Comparison of ENCODE assay signal across 12 cellular contexts in genomic region chr2:45173513-45173912, GRCh38.
DNase-seq lines count a peak whose midpoint lies in the region; ATAC-seq, FAIRE-seq and TF ChIP-seq lines count a peak whose summit lies in the region.
"Had no signal": no experiment of that assay in that cellular context is flagged by ENCODE, and none has a peak within 500 bp of the region (broad histone marks: within the 10 kb centered on the region; RNA-seq: fewer than 3 reads in every experiment).

No MANE protein-coding gene starts in this region.

- TF ChIP-seq RAD21 in GM12878 (IDR thresholded peaks at IDR 0.05; ENCODE audit: insufficient read depth, low read depth, low read length) = no peak

- 0% methylated on average over 2 of the region's 2 CpGs for WGBS in GM12878 (ENCODE audit: insufficient coverage, insufficient replicate concordance, low lambda C conversion rate, missing lambda C conversion rate)

- no TSS peak for BruUV-seq in GM12878 (replicated peaks; lab: Mats Ljungman, UMichigan)

- H3K4me2 ChIP-seq in GM12878 (ENCODE audit: control insufficient read depth, insufficient read depth) = no peak overlapping the region

- peaks cover 2 to 19% of the 10 kb centered on the region in 2 experiments for H3K27me3 ChIP-seq in GM12878 (replicated peaks in 1 of 2; ENCODE audit: control insufficient read depth in 2 of 2, insufficient read depth in 2 of 2, low read length in 1 of 2)
- H3K27me3 ChIP-seq: body of pancreas had no signal

- in situ Hi-C loops in GM12878 (cut with MboI) = no loop called here

- intact Hi-C loops in GM12878 (cut with micrococcal nuclease; ENCODE audit: unreplicated experiment) = no loop called here

- no peak overlapping the region for H2AFZ ChIP-seq in GM12878 (ENCODE audit: control insufficient read depth, low read depth, low read length)

- no peaks in the 10 kb centered on the region for H3K9me3 ChIP-seq in GM12878 (replicated peaks; ENCODE audit: control insufficient read depth, insufficient read depth, low read length)
- H3K9me3 ChIP-seq: body of pancreas, heart left ventricle had no signal

- no peak for TF ChIP-seq EP300 in GM12878 (IDR thresholded peaks at IDR 0.05; ENCODE audit: borderline replicate concordance in 1 of 2, control insufficient read depth in 1 of 2, low read depth in 2 of 2, low read length in 2 of 2)

- DNase-seq in AG08395 (ENCODE audit: low spot score) (peak; percentile 76), HPDE6-E6E7 (ENCODE audit: extremely low spot score) (peak; percentile 70), GM12878 (ENCODE audit: low read depth, low spot score) (no peak), left kidney (ENCODE audit: low read depth, low spot score) (peak; percentile 56), RPMI8226 (no peak), Kasumi-1 (lab: John Stamatoyannopoulos, UW) (no peak)
- no peak for DNase-seq in activated CD4-positive, alpha-beta T cell treated with anti-CD3 and anti-CD28 coated beads for 48 hours
- DNase-seq: activated CD8-positive, alpha-beta memory T cell treated with anti-CD3 and anti-CD28 coated beads, Interleukin-2, amount 10 ng/mL, durations not matched to agents 7 days and 5 days; heart left ventricle; NCI-H2029 treated with DMSO at 0.1 percent for 48 hours had no signal

- ATAC-seq in GM12878 (peak; percentile 67), HG02981 (IDR thresholded peaks at IDR 0.05; ENCODE audit: unreplicated experiment) (no peak)
- ATAC-seq: activated CD8-positive, alpha-beta memory T cell treated with anti-CD3 and anti-CD28 coated beads, Interleukin-2, amount 10 ng/mL, durations not matched to agents 7 days and 5 days; body of pancreas had no signal

- POLR2A ChIA-PET in GM12878 (lab: Charles Lee) = no interaction called here

- H3K36me3 ChIP-seq in GM12878 (ENCODE audit: control insufficient read depth in 2 of 2, insufficient read depth in 2 of 2, low read length in 1 of 2) = no peaks in the 10 kb centered on the region
- H3K36me3 ChIP-seq: heart left ventricle had no signal

- H4K20me1 ChIP-seq in GM12878 (ENCODE audit: control insufficient read depth, insufficient read depth) = no peaks in the 10 kb centered on the region

- RAD21 ChIA-PET in GM12878 (lab: Charles Lee; ENCODE audit: unreplicated experiment) = no interaction called here

- SMC1A ChIA-PET in GM12878 (lab: Charles Lee; ENCODE audit: uncharacterized antibody, unreplicated experiment) = interaction anchor here (0.6 kb wide), 1 partner anchor 315 kb away, joined by 3 read pairs; no protein-coding TSS in a partner anchor

- CTCF ChIA-PET in GM12878 (lab: Yijun Ruan, JAX) = no interaction called here

- no peaks in the 10 kb centered on the region for H3K4me1 ChIP-seq in GM12878 (ENCODE audit: control insufficient read depth, insufficient read depth, low read length)

- no peaks in the 10 kb centered on the region for H3K79me2 ChIP-seq in GM12878 (ENCODE audit: control insufficient read depth, insufficient read depth, low read length)

- TF ChIP-seq POLR2A in GM12878 (IDR thresholded peaks at IDR 0.05; ENCODE audit: low read depth, low read length) = no peak

- FAIRE-seq in GM12878 (lab: Jason Lieb, UNC) = no peak

- no peak for TF ChIP-seq CTCF in GM12878 (IDR thresholded peaks at IDR 0.05 in 2 of 3, conservative IDR thresholded peaks at IDR 0.05 in 1 of 3; ENCODE audit: control insufficient read depth in 2 of 3, extremely low read depth in 1 of 3, insufficient read depth in 1 of 3, low read depth in 3 of 3, low read length in 3 of 3)

- no peak overlapping the region for H3K27ac ChIP-seq in GM12878 (ENCODE audit: control insufficient read depth, insufficient read depth)
- H3K27ac ChIP-seq: body of pancreas, heart left ventricle had no signal

- H3K9ac ChIP-seq in GM12878 (ENCODE audit: control insufficient read depth, insufficient read depth, low read length) = no peak overlapping the region

- no peak overlapping the region for H3K4me3 ChIP-seq in GM12878
- H3K4me3 ChIP-seq: body of pancreas, heart left ventricle had no signal

TF ChIP-seq in GM12878, 131 proteins besides CTCF, POLR2A, EP300 and RAD21:
- TF ChIP-seq MXI1 (IDR thresholded peaks at IDR 0.05; ENCODE audit: low read depth, low read length) (no peak), IRF5 (IDR thresholded peaks at IDR 0.05; ENCODE audit: borderline replicate concordance) (no peak), WRNIP1 (IDR thresholded peaks at IDR 0.05; ENCODE audit: borderline replicate concordance, low read depth, low read length) (no peak), MEF2B (IDR thresholded peaks at IDR 0.05; ENCODE audit: partially characterized antibody, poor library complexity, severe bottlenecking) (no peak), BMI1 (IDR thresholded peaks at IDR 0.05; ENCODE audit: borderline replicate concordance) (no peak), REST (IDR thresholded peaks at IDR 0.05; ENCODE audit: low read depth, low read length) (no peak), PAX5 (IDR thresholded peaks at IDR 0.05; ENCODE audit: borderline replicate concordance, low read depth, low read length) (no peak), HDGF (IDR thresholded peaks at IDR 0.05) (no peak), NR2C1 (IDR thresholded peaks at IDR 0.05) (no peak), SUZ12 (IDR thresholded peaks at IDR 0.05; ENCODE audit: unreplicated experiment) (no peak), RUNX3 (IDR thresholded peaks at IDR 0.05; ENCODE audit: low read length) (no peak)
TF ChIP-seq in GM12878: peak in this region for 0.

Comparison
In these comparisons a context has a peak if more than half of its experiments do, and no peak if none do; other contexts are left out.
1. DNase-seq: peak in AG08395 (single experiment), HPDE6-E6E7 (single experiment) and left kidney (single experiment); none in GM12878 (single experiment), RPMI8226 (single experiment), activated CD4-positive, alpha-beta T cell treated with anti-CD3 and anti-CD28 coated beads for 48 hours (single experiment) and Kasumi-1 (0 of 2).